In the genomic region with DNA sequence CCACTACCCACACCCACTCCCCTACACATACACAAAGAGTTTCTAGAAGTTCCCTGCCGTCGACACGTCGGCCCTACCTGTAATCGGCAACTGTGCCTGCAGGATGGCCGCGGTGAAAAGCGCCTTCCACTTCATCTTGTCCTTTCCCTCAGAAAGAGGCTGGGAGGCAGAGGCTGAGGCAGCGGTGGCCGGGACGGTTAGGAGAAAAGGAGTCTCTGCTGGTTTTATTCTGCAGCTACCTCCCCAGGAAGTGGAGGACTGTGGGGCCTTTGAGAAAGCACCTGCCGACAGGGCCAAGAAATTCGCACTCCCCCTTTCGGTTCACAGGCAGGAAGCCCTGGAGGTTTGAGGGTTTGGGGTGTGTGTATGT, we compare ENCODE assay signal across 12 cellular contexts. TPM values are rescaled to one million over a fixed set of nuclear protein-coding genes. Genes with fewer than 3 reads are reported as not detected.
DNase-seq lines count a peak whose midpoint lies in the region; ATAC-seq and TF ChIP-seq lines count a peak whose summit lies in the region.
"Had no signal": no experiment of that assay in that cellular context is flagged by ENCODE, and none has a peak within 500 bp of the region (broad histone marks: within the 10 kb centered on the region; RNA-seq: fewer than 3 reads in every experiment).

A gene (minus strand): TSS at position 199 of the 370 bp plus-strand sequence. CDS start 64 bp downstream, at position 135.

- H3K4me1 ChIP-seq in Peyer's patch (no peaks in the 10 kb centered on the region), mononuclear cell (ENCODE audit: insufficient read depth, low read length) (peaks cover 7% of the 10 kb centered on the region)
- H3K4me1 ChIP-seq: uterus had no signal

- no peak for ATAC-seq in GM19324 (IDR thresholded peaks at IDR 0.05; ENCODE audit: low FRiP score, unreplicated experiment)

- TF ChIP-seq POLR2A in Peyer's patch (IDR thresholded peaks at IDR 0.05) = peak; percentile 22 to 30

- H3K27me3 ChIP-seq in Peyer's patch (no peaks in the 10 kb centered on the region), mononuclear cell (ENCODE audit: insufficient read depth, low read length) (no peaks in the 10 kb centered on the region)
- H3K27me3 ChIP-seq: uterus had no signal

- H3K27ac ChIP-seq in Peyer's patch = peak within 1 kb of the TSS; percentile 61 to 82 (median 66)
- H3K27ac ChIP-seq: KMS-11, uterus had no signal

- peaks cover 45% of the 10 kb centered on the region for H3K4me1 Mint-ChIP-seq in activated T-cell treated with anti-CD3 and anti-CD28 coated beads, Interleukin-2, amount 50 U/mL, for 24 hours (ENCODE audit: low read depth)

- no peaks in the 10 kb centered on the region for H3K27me3 Mint-ChIP-seq in activated T-cell treated with anti-CD3 and anti-CD28 coated beads, Interleukin-2, amount 50 U/mL, for 24 hours

- H3K27ac Mint-ChIP-seq in activated T-cell treated with anti-CD3 and anti-CD28 coated beads, Interleukin-2, amount 50 U/mL, for 24 hours = peak within 1 kb of the TSS; percentile 100

- no peaks in the 10 kb centered on the region for H3K36me3 ChIP-seq in Peyer's patch
- H3K36me3 ChIP-seq: uterus had no signal

- peaks cover 51% of the 10 kb centered on the region for H3K36me3 Mint-ChIP-seq in activated T-cell treated with anti-CD3 and anti-CD28 coated beads, Interleukin-2, amount 50 U/mL, for 24 hours (ENCODE audit: low read depth)

- peak within 1 kb of the TSS; percentile 34 to 42 (median 34) for H3K4me3 ChIP-seq in Peyer's patch
- peak within 1 kb of the TSS; percentile 64 for H3K4me3 ChIP-seq in mononuclear cell (ENCODE audit: low read length)
- H3K4me3 ChIP-seq: uterus had no signal

- peak within 1 kb of the TSS; percentile 98 for H3K4me3 Mint-ChIP-seq in activated T-cell treated with anti-CD3 and anti-CD28 coated beads, Interleukin-2, amount 50 U/mL, for 24 hours

- DNase-seq in Peyer's patch (peak in 2 of 3 donors; percentile 60 to 85), NCI-H146 (lab: John Stamatoyannopoulos, UW) (no peak), H4 (ENCODE audit: low spot score) (no peak), NCI-H2081 (lab: John Stamatoyannopoulos, UW) (no peak)
- peak; percentile 79 for DNase-seq in activated T-cell treated with anti-CD3 and anti-CD28 coated beads, Interleukin-2, amount 50 U/mL, for 24 hours
- peak; percentile 63 to 83 (median 77) for DNase-seq in stimulated activated naive CD4-positive, alpha-beta T cell (lab: John Stamatoyannopoulos, UW)
- DNase-seq: GF-D8, uterus had no signal

- H3K9me3 Mint-ChIP-seq in activated T-cell treated with anti-CD3 and anti-CD28 coated beads, Interleukin-2, amount 50 U/mL, for 24 hours = no peaks in the 10 kb centered on the region

- H3K9me3 ChIP-seq in Peyer's patch (no peaks in the 10 kb centered on the region), mononuclear cell (ENCODE audit: low read depth, low read length) (no peaks in the 10 kb centered on the region)
- H3K9me3 ChIP-seq: uterus had no signal

- peak in 2 of 6 experiments; percentile 5 to 13 for TF ChIP-seq CTCF in Peyer's patch (IDR thresholded peaks at IDR 0.05)

RNA-seq across cellular contexts. Expression of the gene that starts here (rescaled TPM):
- total RNA-seq in Peyer's patch (1 to 10 TPM in 3 of 4 donors, not detected in 1; 1.9 to 7.4 (median 3.9) TPM), mononuclear cell (162 TPM)
- total RNA-seq in H4 (2014; rRNA removed; shearing (Covaris generic)) = not detected in 2 replicates
- total RNA-seq: endothelial cell of umbilical vein had no signal

Comparison
In these comparisons a context has a peak if more than half of its experiments do, and no peak if none do; other contexts are left out.
1. RNA of the gene that starts here (total RNA-seq): 162 TPM in mononuclear cell (single experiment); 1.9 to 7.4 TPM in Peyer's patch and not detected in H4; every median in the first group is over 10 times any median in the second.
2. DNase-seq: peak in Peyer's patch (2 of 3), activated T-cell treated with anti-CD3 and anti-CD28 coated beads, Interleukin-2, amount 50 U/mL, for 24 hours (single experiment) and stimulated activated naive CD4-positive, alpha-beta T cell (6 of 6); none in NCI-H146 (single experiment), H4 (single experiment) and NCI-H2081 (0 of 2).